In genomic region chr14:87066221-87066817, GRCh38 we compare ENCODE assay signal across 10 cellular contexts.
A peak's percentile ranks its signal among the peaks of the same experiment; 100 is the strongest.
DNase-seq lines count a peak whose midpoint lies in the region; ATAC-seq and TF ChIP-seq lines count a peak whose summit lies in the region.
"Had no signal": no experiment of that assay in that cellular context is flagged by ENCODE, and none has a peak within 500 bp of the region (broad histone marks: within the 10 kb centered on the region; RNA-seq: fewer than 3 reads in every experiment).

No MANE protein-coding gene starts in this region.

- CTCF ChIA-PET in BJ (lab: Yijun Ruan, JAX): interaction anchor here (1.6 kb wide), 1 partner anchor 14 kb away, joined by 4 read pairs; no protein-coding TSS in a partner anchor
- CTCF ChIA-PET in PC-9 (lab: Charles Lee): no interaction called here

- H4K20me1 ChIP-seq in PC-9 (ENCODE audit: insufficient read depth) (no peaks in the 10 kb centered on the region), GM23248 (ENCODE audit: insufficient read depth) (no peaks in the 10 kb centered on the region)

- in situ Hi-C loops in GM23248 (cut with MboI): no loop called here

- H3K27me3 ChIP-seq in BJ (ENCODE audit: control insufficient read depth, insufficient read depth, low read length): no peaks in the 10 kb centered on the region
- H3K27me3 ChIP-seq in PC-9 (ENCODE audit: insufficient read depth, low read depth): no peaks in the 10 kb centered on the region
- H3K27me3 ChIP-seq in GM23248 (replicated peaks; ENCODE audit: insufficient read depth): no peaks in the 10 kb centered on the region

- no peak overlapping the region for H3K4me3 ChIP-seq in BJ (ENCODE audit: low read depth, low read length)
- H3K4me3 ChIP-seq in PC-9: no peak overlapping the region
- H3K4me3 ChIP-seq in GM23248: no peak overlapping the region

- POLR2A ChIA-PET in BJ (lab: Charles Lee): no interaction called here
- POLR2A ChIA-PET in PC-9 (lab: Charles Lee; ENCODE audit: unreplicated experiment): no interaction called here

- H3K4me1 ChIP-seq in PC-9 (replicated peaks; ENCODE audit: insufficient read depth) (no peaks in the 10 kb centered on the region), GM23248 (ENCODE audit: insufficient read depth) (no peaks in the 10 kb centered on the region)

- no peak overlapping the region for H3K27ac ChIP-seq in PC-9
- no peak overlapping the region for H3K27ac ChIP-seq in GM23248

- H2AFZ ChIP-seq in PC-9 (no peak overlapping the region), GM23248 (no peak overlapping the region)

- BruUV-seq in PC-9 (replicated peaks; lab: Mats Ljungman, UMichigan): no TSS peak

- H3K36me3 ChIP-seq in BJ (ENCODE audit: control insufficient read depth, insufficient read depth, low read length) (no peaks in the 10 kb centered on the region), PC-9 (ENCODE audit: low read depth) (no peaks in the 10 kb centered on the region), GM23248 (ENCODE audit: low read depth) (no peaks in the 10 kb centered on the region)

- no peak for ATAC-seq in HG02623 (IDR thresholded peaks at IDR 0.05; ENCODE audit: unreplicated experiment)
- ATAC-seq: stimulated activated naive CD8-positive, alpha-beta T cell treated with anti-CD3 and anti-CD28 coated beads, Interleukin-15, Interleukin-2, amounts not matched to agents 100 U/mL and 50 U/mL, for 24 hours had no signal

- H3K79me2 ChIP-seq in PC-9 (ENCODE audit: low read depth): no peaks in the 10 kb centered on the region
- no peaks in the 10 kb centered on the region for H3K79me2 ChIP-seq in GM23248 (ENCODE audit: insufficient read depth)

- WGBS in GM23248 (ENCODE audit: low coverage in 1 of 2, low lambda C conversion rate in 2 of 2, missing lambda C conversion rate in 2 of 2), 2 experiments: 56 to 60% methylated on average over 2 of the region's 2 CpGs

- H3K9me3 ChIP-seq in PC-9 (ENCODE audit: insufficient read depth, low read depth) (no peaks in the 10 kb centered on the region), GM23248 (ENCODE audit: low read depth) (no peaks in the 10 kb centered on the region)

- peak; percentile 56 for TF ChIP-seq CTCF in BJ (IDR thresholded peaks at IDR 0.05; ENCODE audit: insufficient read depth, low read depth, low read length)
- peak; percentile 25; the same call in 1 of the 2 replicates for TF ChIP-seq CTCF in PC-9 (conservative IDR thresholded peaks at IDR 0.05)

- intact Hi-C loops in PC-9 (cut with micrococcal nuclease; ENCODE audit: unreplicated experiment): no loop called here

- DNase-seq in BJ (ENCODE audit: low read depth) (no peak), LHCN-M2 (ENCODE audit: low read depth) (peak; percentile 1), PC-9 (no peak), glomerular visceral epithelial cell (ENCODE audit: extremely low spot score) (peak; percentile 23), nucleus accumbens (lab: John Stamatoyannopoulos, UW) (no peak), GM23248 (no peak), cerebellar nuclear complex (lab: John Stamatoyannopoulos, UW) (no peak)
- DNase-seq: activated CD8-positive, alpha-beta memory T cell treated with anti-CD3 and anti-CD28 coated beads, Interleukin-2, amount 50 U/mL, for 48 hours; stimulated activated naive CD8-positive, alpha-beta T cell treated with anti-CD3 and anti-CD28 coated beads, Interleukin-15, Interleukin-2, amounts not matched to agents 100 U/mL and 50 U/mL, for 24 hours had no signal

- H3K9ac ChIP-seq in GM23248: no peak overlapping the region

- no peaks in the 10 kb centered on the region for H3K9me2 ChIP-seq in PC-9 (ENCODE audit: insufficient read depth)
- H3K9me2 ChIP-seq in GM23248 (ENCODE audit: insufficient read depth): no peaks in the 10 kb centered on the region

- no peaks in the 10 kb centered on the region for H3F3A ChIP-seq in PC-9 (ENCODE audit: insufficient read depth, low read depth)
- no peaks in the 10 kb centered on the region for H3F3A ChIP-seq in GM23248 (ENCODE audit: insufficient read depth)

- H3K4me2 ChIP-seq in PC-9 (no peak overlapping the region), GM23248 (ENCODE audit: unreplicated experiment) (no peak overlapping the region)

Comparison
In these comparisons a context has a peak if more than half of its experiments do, and no peak if none do; other contexts are left out.
1. DNase-seq: peak in LHCN-M2 (single experiment) and glomerular visceral epithelial cell (single experiment); none in BJ (single experiment), PC-9 (0 of 2), nucleus accumbens (0 of 56), GM23248 (single experiment) and cerebellar nuclear complex (0 of 2).